Comparison of ENCODE assay signal across 18 cellular contexts in the genomic region with DNA sequence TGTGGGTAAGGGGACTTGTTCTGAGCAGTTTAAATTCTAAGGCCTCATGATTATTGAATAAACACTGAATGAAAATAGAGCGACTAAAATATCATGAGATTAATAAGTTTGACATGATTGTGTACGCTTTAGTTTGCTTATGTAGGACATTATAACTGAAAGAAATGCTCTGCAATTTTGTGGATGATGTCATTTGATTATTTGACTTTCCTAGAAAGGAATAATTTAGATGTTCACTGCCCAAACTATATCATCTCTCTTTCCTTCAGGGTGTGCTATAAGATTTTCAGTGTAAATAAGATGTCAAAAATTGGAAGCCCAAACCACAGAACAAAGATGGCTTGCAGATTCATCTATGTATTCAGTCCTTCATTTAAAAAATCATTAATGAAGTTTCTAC.
DNase-seq lines count a peak whose midpoint lies in the region; ATAC-seq, FAIRE-seq and TF ChIP-seq lines count a peak whose summit lies in the region.
"Had no signal": no experiment of that assay in that cellular context is flagged by ENCODE, and none has a peak within 500 bp of the region (broad histone marks: within the 10 kb centered on the region; RNA-seq: fewer than 3 reads in every experiment).

No MANE protein-coding gene starts in this region.

- H3K79me2 ChIP-seq in mammary epithelial cell (ENCODE audit: insufficient read depth, low read length): peaks cover 41% of the 10 kb centered on the region
- H3K79me2 ChIP-seq in PC-9 (ENCODE audit: low read depth): no peaks in the 10 kb centered on the region
- peaks cover 9% of the 10 kb centered on the region for H3K79me2 ChIP-seq in endothelial cell of umbilical vein (ENCODE audit: control insufficient read depth, insufficient read depth, low read length)

- no peaks in the 10 kb centered on the region for H3K9me2 ChIP-seq in PC-9 (ENCODE audit: insufficient read depth)

- H3K9ac ChIP-seq in mammary epithelial cell (ENCODE audit: insufficient read depth, low read length): no peak overlapping the region
- no peak overlapping the region for H3K9ac ChIP-seq in endothelial cell of umbilical vein (replicated peaks; ENCODE audit: extremely low read depth, insufficient read depth, low read length)

- in situ Hi-C loops in mammary epithelial cell (cut with MboI; ENCODE audit: low sequenced_read_pairs in 2 of 2): loop anchor here (10.0 kb wide), 2 partner anchors 112 to 132 kb away; no protein-coding TSS in a partner anchor

- 93% methylated on average over 2 of the region's 2 CpGs for WGBS in mammary epithelial cell (ENCODE audit: low coverage, missing lambda C conversion rate)

- no peaks in the 10 kb centered on the region for H3K9me3 ChIP-seq in mammary epithelial cell (replicated peaks; ENCODE audit: insufficient read depth, low read length)
- no peaks in the 10 kb centered on the region for H3K9me3 ChIP-seq in PC-9 (ENCODE audit: insufficient read depth, low read depth)
- no peaks in the 10 kb centered on the region for H3K9me3 ChIP-seq in endothelial cell of umbilical vein (replicated peaks; ENCODE audit: control insufficient read depth, insufficient read depth, low read length)
- no peaks in the 10 kb centered on the region for H3K9me3 ChIP-seq in MG63
- H3K9me3 ChIP-seq: SJSA1 had no signal

- H3K36me3 ChIP-seq in mammary epithelial cell (ENCODE audit: insufficient read depth, low read length) (no peaks in the 10 kb centered on the region), PC-9 (ENCODE audit: low read depth) (no peaks in the 10 kb centered on the region), endothelial cell of umbilical vein (ENCODE audit: control insufficient read depth in 2 of 2, extremely low read depth in 1 of 2, insufficient read depth in 2 of 2, low read length in 2 of 2) (no peaks in the 10 kb centered on the region), MG63 (no peaks in the 10 kb centered on the region)
- H3K36me3 ChIP-seq: SJSA1 had no signal

- no peak overlapping the region for H3K4me3 Mint-ChIP-seq in MCF 10A (ENCODE audit: unreplicated experiment)

- H3K27ac ChIP-seq in mammary epithelial cell (ENCODE audit: insufficient read depth, low read depth, low read length) (peak overlapping the region; percentile 97), PC-9 (peak overlapping the region; percentile 83), endothelial cell of umbilical vein (ENCODE audit: insufficient read depth, low read depth, low read length) (peak overlapping the region; percentile 96)
- H3K27ac ChIP-seq: HL-60, SJSA1 had no signal

- no TSS peak for BruUV-seq in mammary epithelial cell (replicated peaks; lab: Mats Ljungman, UMichigan)
- no TSS peak for BruUV-seq in MCF 10A (replicated peaks; lab: Mats Ljungman, UMichigan)
- no TSS peak for BruUV-seq in PC-9 (replicated peaks; lab: Mats Ljungman, UMichigan)
- BruUV-seq in endothelial cell of umbilical vein (replicated peaks; lab: Mats Ljungman, UMichigan): no TSS peak

- no peak overlapping the region for H3K4me2 ChIP-seq in mammary epithelial cell (ENCODE audit: insufficient read depth, low read depth, low read length)
- H3K4me2 ChIP-seq in PC-9: no peak overlapping the region
- H3K4me2 ChIP-seq in endothelial cell of umbilical vein (ENCODE audit: insufficient read depth, low read length): peak overlapping the region; percentile 57

- ATAC-seq in GM19328 (IDR thresholded peaks at IDR 0.05; ENCODE audit: unreplicated experiment): no peak

- H2AFZ ChIP-seq in mammary epithelial cell (ENCODE audit: low read depth, low read length) (no peak overlapping the region), PC-9 (no peak overlapping the region), endothelial cell of umbilical vein (ENCODE audit: low read depth, low read length) (peak overlapping the region; percentile 10)

- dilution Hi-C loops in mammary epithelial cell (cut with HindIII; ENCODE audit: low sequenced_read_pairs): no loop called here
- dilution Hi-C loops in endothelial cell of umbilical vein (cut with MboI; ENCODE audit: extremely low pct_ligation_motif_present, low sequenced_read_pairs): loop anchor here (10.0 kb wide), 1 partner anchor 132 kb away; no protein-coding TSS in a partner anchor

- TF ChIP-seq CTCF in mammary epithelial cell (conservative IDR thresholded peaks at IDR 0.05 in 1 of 2, IDR thresholded peaks at IDR 0.05 in 1 of 2; ENCODE audit: extremely low read depth in 1 of 2, insufficient read depth in 1 of 2, low read depth in 1 of 2, low read length in 2 of 2) (no peak), MCF 10A (IDR thresholded peaks at IDR 0.05; ENCODE audit: unreplicated experiment) (no peak), PC-9 (conservative IDR thresholded peaks at IDR 0.05) (no peak), endothelial cell of umbilical vein (IDR thresholded peaks at IDR 0.05; ENCODE audit: extremely low read depth in 1 of 2, insufficient read depth in 1 of 2, low read depth in 1 of 2, low read length in 2 of 2) (no peak)

- H3K4me3 ChIP-seq in mammary epithelial cell (replicated peaks in 1 of 3; ENCODE audit: insufficient read depth in 1 of 3, low read depth in 2 of 3, low read length in 3 of 3): no peak overlapping the region
- no peak overlapping the region for H3K4me3 ChIP-seq in PC-9
- no peak overlapping the region for H3K4me3 ChIP-seq in endothelial cell of umbilical vein (replicated peaks in 1 of 3; ENCODE audit: insufficient read depth in 1 of 3, low read depth in 1 of 3, low read length in 3 of 3)
- H3K4me3 ChIP-seq in MG63: no peak overlapping the region
- H3K4me3 ChIP-seq: SJSA1 had no signal

- intact Hi-C loops in mammary epithelial cell (cut with micrococcal nuclease) (loop anchor here (5.0 to 10.0 kb wide), 2 partner anchors 179 to 352 kb away; a partner anchor contains a TSS), MCF 10A (cut with micrococcal nuclease) (loop anchor here (5.0 kb wide), 1 partner anchor 526 kb away; no protein-coding TSS in a partner anchor), PC-9 (cut with micrococcal nuclease; ENCODE audit: unreplicated experiment) (loop anchor here (5.0 kb wide), 1 partner anchor 129 kb away; no protein-coding TSS in a partner anchor), endothelial cell of umbilical vein (cut with micrococcal nuclease) (loop anchor here (10.0 kb wide), 1 partner anchor 418 kb away; no protein-coding TSS in a partner anchor)

- H3K27me3 ChIP-seq in mammary epithelial cell (ENCODE audit: insufficient read depth, low read length) (no peaks in the 10 kb centered on the region), PC-9 (ENCODE audit: insufficient read depth, low read depth) (no peaks in the 10 kb centered on the region), endothelial cell of umbilical vein (ENCODE audit: control insufficient read depth in 2 of 2, insufficient read depth in 2 of 2, low read length in 2 of 2) (no peaks in the 10 kb centered on the region), MG63 (no peaks in the 10 kb centered on the region)
- H3K27me3 ChIP-seq: SJSA1 had no signal

- no peaks in the 10 kb centered on the region for H3K9me1 ChIP-seq in endothelial cell of umbilical vein (replicated peaks; ENCODE audit: control insufficient read depth, extremely low read depth, insufficient read depth, low read length)

- peaks cover 37% of the 10 kb centered on the region; the same call in 1 of the 2 replicates for H3F3A ChIP-seq in PC-9 (ENCODE audit: insufficient read depth, low read depth)

- no peaks in the 10 kb centered on the region for H3K27me3 Mint-ChIP-seq in MCF 10A (ENCODE audit: insufficient read depth, unreplicated experiment)

- CTCF ChIA-PET in mammary epithelial cell (lab: Charles Lee; ENCODE audit: low non-redundant PET) (interaction anchor here (0.6 kb wide), 2 partner anchors 26 to 111 kb away, joined by 3 to 7 read pairs; no protein-coding TSS in a partner anchor), MCF 10A (lab: Yijun Ruan, JAX) (no interaction called here), PC-9 (lab: Charles Lee) (no interaction called here), endothelial cell of umbilical vein (lab: Charles Lee) (interaction anchor here (0.9 to 7.2 kb wide), 2 partner anchors 21 to 221 kb away, joined by 4 to 42 read pairs; no protein-coding TSS in a partner anchor)

- H3K4me1 ChIP-seq in mammary epithelial cell (ENCODE audit: insufficient read depth, low read length) (peaks cover 84% of the 10 kb centered on the region), PC-9 (replicated peaks; ENCODE audit: insufficient read depth) (peaks cover 78% of the 10 kb centered on the region), endothelial cell of umbilical vein (ENCODE audit: control insufficient read depth, extremely low read depth, insufficient read depth, low read length) (peaks cover 77% of the 10 kb centered on the region)

- H3K4me1 Mint-ChIP-seq in MCF 10A (ENCODE audit: insufficient read depth, unreplicated experiment): peaks cover 30% of the 10 kb centered on the region

- DNase-seq in mammary epithelial cell: no peak
- DNase-seq in MCF 10A (ENCODE audit: unreplicated experiment): no peak
- DNase-seq in PC-9: no peak
- no peak for DNase-seq in endothelial cell of umbilical vein (ENCODE audit: low read depth, low spot score)
- no peak for DNase-seq in activated T-cell treated with anti-CD3 and anti-CD28 coated beads, Interleukin-2, amount 50 U/mL, for 48 hours
- no peak for DNase-seq in MG63
- DNase-seq: C1 segment of cervical spinal cord; DMS 273 treated with DMSO at 0.1 percent for 48 hours; EL; NCI-H1417 treated with DMSO at 0.1 percent for 48 hours; NCI-H1930; NCI-H446 treated with DMSO at 0.1 percent for 48 hours; NK-92 treated with Interleukin-12 subunit alpha and Interleukin-12 subunit beta, amount 100 ng/mL, for 24 hours had no signal

- H3K9me3 Mint-ChIP-seq in MCF 10A (ENCODE audit: unreplicated experiment): peaks cover 5% of the 10 kb centered on the region

- H3K36me3 Mint-ChIP-seq in MCF 10A (ENCODE audit: insufficient read depth, unreplicated experiment): no peaks in the 10 kb centered on the region

- TF ChIP-seq POLR2A in endothelial cell of umbilical vein (IDR thresholded peaks at IDR 0.05; ENCODE audit: low read depth, low read length): no peak

- FAIRE-seq in endothelial cell of umbilical vein (lab: Jason Lieb, UNC): no peak
- FAIRE-seq: A204.1, H54 had no signal

- POLR2A ChIA-PET in MCF 10A (lab: Yijun Ruan, JAX): interaction anchor here (0.5 to 3.4 kb wide), 2 partner anchors 147 to 167 kb away, joined by 3 to 26 read pairs; no protein-coding TSS in a partner anchor
- POLR2A ChIA-PET in PC-9 (lab: Charles Lee; ENCODE audit: unreplicated experiment): no interaction called here
- POLR2A ChIA-PET in endothelial cell of umbilical vein (lab: Charles Lee): no interaction called here

- no peak overlapping the region for H3K27ac Mint-ChIP-seq in MCF 10A (ENCODE audit: low read depth, unreplicated experiment)

- H4K20me1 ChIP-seq in mammary epithelial cell (ENCODE audit: insufficient read depth, low read length): no peaks in the 10 kb centered on the region
- no peaks in the 10 kb centered on the region for H4K20me1 ChIP-seq in PC-9 (ENCODE audit: insufficient read depth)
- H4K20me1 ChIP-seq in endothelial cell of umbilical vein (replicated peaks; ENCODE audit: control insufficient read depth, extremely low read depth, insufficient read depth, low read length): no peaks in the 10 kb centered on the region

TF ChIP-seq in endothelial cell of umbilical vein, 7 proteins besides CTCF, POLR2A, EP300 and RAD21 (continues in another document):
- TF ChIP-seq, protein P1, sequence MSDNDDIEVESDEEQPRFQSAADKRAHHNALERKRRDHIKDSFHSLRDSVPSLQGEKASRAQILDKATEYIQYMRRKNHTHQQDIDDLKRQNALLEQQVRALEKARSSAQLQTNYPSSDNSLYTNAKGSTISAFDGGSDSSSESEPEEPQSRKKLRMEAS (IDR thresholded peaks at IDR 0.05; ENCODE audit: insufficient read depth, insufficient read length): no peak

Comparison
In these comparisons a context has a peak if more than half of its experiments do, and no peak if none do; other contexts are left out.
1. CTCF ChIA-PET loops: an anchor here in mammary epithelial cell (0.6 kb wide) and endothelial cell of umbilical vein (0.9 to 7.2 kb wide); none called in MCF 10A and PC-9.